In the genomic region with DNA sequence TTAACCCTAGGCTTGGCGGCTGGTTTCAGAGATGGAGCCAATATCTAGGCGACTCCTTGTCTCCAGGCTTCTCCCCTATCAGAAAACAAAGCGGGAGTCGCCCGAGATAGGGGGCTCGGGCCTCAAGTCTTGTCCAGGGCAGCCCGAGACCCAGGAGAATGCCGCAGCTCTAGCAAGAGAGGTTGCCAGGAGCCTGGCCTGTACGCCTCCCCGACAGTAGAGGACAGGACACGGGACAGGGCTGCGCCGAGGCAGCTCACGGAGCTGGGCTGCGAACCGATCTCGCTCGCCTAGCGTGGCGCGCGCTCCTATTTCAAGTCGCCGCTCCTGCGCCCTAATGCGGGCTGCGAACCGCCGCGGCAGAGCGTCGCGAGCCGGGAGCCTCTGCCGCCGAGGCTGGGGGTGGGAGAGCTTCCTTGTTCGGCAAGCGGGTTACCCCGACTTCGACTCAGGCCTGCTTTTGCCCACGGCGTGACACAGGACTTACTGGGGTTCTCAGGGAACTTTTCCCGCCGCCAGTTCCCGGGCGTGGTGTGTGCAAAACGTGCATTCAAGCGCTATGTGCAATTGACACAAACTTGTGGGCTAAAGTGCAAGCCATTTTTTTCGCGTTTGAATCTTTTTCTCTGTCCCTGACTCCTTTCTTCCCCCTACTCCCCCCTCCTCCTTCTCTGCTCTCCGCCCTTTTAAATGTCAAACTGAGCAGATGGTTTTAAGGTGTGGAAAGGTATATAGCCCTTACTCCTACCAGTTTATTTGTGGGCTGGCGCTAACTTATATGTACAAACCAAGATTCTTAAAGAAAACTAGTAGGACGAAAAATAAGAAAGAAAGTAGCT, we compare ENCODE assay signal across 11 cellular contexts. TPM values are rescaled to one million over a fixed set of nuclear protein-coding genes. Genes with fewer than 3 reads are reported as not detected.
DNase-seq lines count a peak whose midpoint lies in the region; ATAC-seq and TF ChIP-seq lines count a peak whose summit lies in the region.
"Had no signal": no experiment of that assay in that cellular context is flagged by ENCODE, and none has a peak within 500 bp of the region (broad histone marks: within the 10 kb centered on the region; RNA-seq: fewer than 3 reads in every experiment).

No MANE protein-coding gene starts in this region.

- H3K4me1 Mint-ChIP-seq in activated CD8-positive, alpha-beta T cell treated with anti-CD3 and anti-CD28 coated beads, Interleukin-2, amount 10 ng/mL, durations not matched to agents 7 days and 5 days (ENCODE audit: low read depth), result peaks cover 23% of the 10 kb centered on the region
- peaks cover 34% of the 10 kb centered on the region for H3K4me1 Mint-ChIP-seq in activated CD8-positive, alpha-beta T cell treated with anti-CD3 and anti-CD28 coated beads for 36 hours (ENCODE audit: low read depth)
- peaks cover 84% of the 10 kb centered on the region for H3K4me1 Mint-ChIP-seq in brain
- H3K4me1 Mint-ChIP-seq in stimulated activated naive CD8-positive, alpha-beta T cell treated with anti-CD3 and anti-CD28 coated beads, Interleukin-15, amount 100 ng/mL, for 72 hours, result peaks cover 43% of the 10 kb centered on the region

- intact Hi-C loops in activated CD8-positive, alpha-beta T cell treated with anti-CD3 and anti-CD28 coated beads for 36 hours (cut with micrococcal nuclease), result no loop called here

- no peaks in the 10 kb centered on the region for H3K9me3 Mint-ChIP-seq in activated CD8-positive, alpha-beta T cell treated with anti-CD3 and anti-CD28 coated beads, Interleukin-2, amount 10 ng/mL, durations not matched to agents 7 days and 5 days (ENCODE audit: insufficient read depth)
- no peaks in the 10 kb centered on the region for H3K9me3 Mint-ChIP-seq in activated CD8-positive, alpha-beta T cell treated with anti-CD3 and anti-CD28 coated beads for 36 hours
- H3K9me3 Mint-ChIP-seq in brain, result peaks cover 0 to 9% (median 0%) of the 10 kb centered on the region in 5 experiments
- H3K9me3 Mint-ChIP-seq in stimulated activated naive CD8-positive, alpha-beta T cell treated with anti-CD3 and anti-CD28 coated beads, Interleukin-15, amount 100 ng/mL, for 72 hours, result no peaks in the 10 kb centered on the region

- peak; percentile 20 for ATAC-seq in activated CD8-positive, alpha-beta T cell treated with anti-CD3 and anti-CD28 coated beads, Interleukin-2, amount 10 ng/mL, durations not matched to agents 7 days and 5 days
- ATAC-seq in activated CD8-positive, alpha-beta T cell treated with anti-CD3 and anti-CD28 coated beads for 36 hours, result no peak
- ATAC-seq in stimulated activated naive CD8-positive, alpha-beta T cell treated with anti-CD3 and anti-CD28 coated beads, Interleukin-15, amount 100 ng/mL, for 72 hours, result peak; percentile 24
- no peak for ATAC-seq in HG02884 (IDR thresholded peaks at IDR 0.05; ENCODE audit: unreplicated experiment)

- no peak for TF ChIP-seq CTCF in activated CD8-positive, alpha-beta T cell treated with anti-CD3 and anti-CD28 coated beads for 36 hours (IDR thresholded peaks at IDR 0.05)
- no peak for TF ChIP-seq CTCF in brain (conservative IDR thresholded peaks at IDR 0.05)

- H3K36me3 Mint-ChIP-seq in activated CD8-positive, alpha-beta T cell treated with anti-CD3 and anti-CD28 coated beads, Interleukin-2, amount 10 ng/mL, durations not matched to agents 7 days and 5 days (ENCODE audit: low read depth), result peaks cover 11% of the 10 kb centered on the region
- H3K36me3 Mint-ChIP-seq in activated CD8-positive, alpha-beta T cell treated with anti-CD3 and anti-CD28 coated beads for 36 hours (ENCODE audit: low read depth), result no peaks in the 10 kb centered on the region
- H3K36me3 Mint-ChIP-seq in brain, result no peaks in the 10 kb centered on the region

- DNase-seq in activated CD8-positive, alpha-beta T cell treated with anti-CD3 and anti-CD28 coated beads, Interleukin-2, amount 10 ng/mL, durations not matched to agents 7 days and 5 days, result no peak
- DNase-seq in activated CD8-positive, alpha-beta T cell treated with anti-CD3 and anti-CD28 coated beads for 36 hours, result no peak
- peak; percentile 75 for DNase-seq in left kidney (ENCODE audit: low read depth, low spot score)
- DNase-seq in stimulated activated naive CD8-positive, alpha-beta T cell treated with anti-CD3 and anti-CD28 coated beads, Interleukin-15, amount 100 ng/mL, for 72 hours, result peak in 1 of 2 donors; percentile 8
- DNase-seq in dedifferentiated amniotic fluid mesenchymal stem cell (ENCODE audit: extremely low spot score), result no peak
- no peak for DNase-seq in pons (ENCODE audit: low spot score)
- DNase-seq: adrenal gland; stimulated activated CD4-positive, alpha-beta T cell treated with anti-CD3 and anti-CD28 coated beads, Interleukin-15, amount 100 ng/mL, for 24 hours had no signal

- POLR2A ChIA-PET in activated CD8-positive, alpha-beta T cell treated with anti-CD3 and anti-CD28 coated beads, Interleukin-2, amount 10 ng/mL, durations not matched to agents 7 days and 5 days (lab: Charles Lee), result no interaction called here
- POLR2A ChIA-PET in activated CD8-positive, alpha-beta T cell treated with anti-CD3 and anti-CD28 coated beads for 36 hours (lab: Charles Lee), result interaction anchor here (0.7 kb wide), 1 partner anchor 278 kb away, joined by 3 read pairs; no protein-coding TSS in a partner anchor

- H3K27ac Mint-ChIP-seq in activated CD8-positive, alpha-beta T cell treated with anti-CD3 and anti-CD28 coated beads, Interleukin-2, amount 10 ng/mL, durations not matched to agents 7 days and 5 days, result no peak overlapping the region
- no peak overlapping the region for H3K27ac Mint-ChIP-seq in activated CD8-positive, alpha-beta T cell treated with anti-CD3 and anti-CD28 coated beads for 36 hours
- no peak overlapping the region for H3K27ac Mint-ChIP-seq in brain
- peak overlapping the region in 1 of 2 donors; percentile 19 for H3K27ac Mint-ChIP-seq in stimulated activated naive CD8-positive, alpha-beta T cell treated with anti-CD3 and anti-CD28 coated beads, Interleukin-15, amount 100 ng/mL, for 72 hours
- H3K27ac Mint-ChIP-seq: memory B cell had no signal

- peaks cover 92% of the 10 kb centered on the region for H3K27me3 Mint-ChIP-seq in activated CD8-positive, alpha-beta T cell treated with anti-CD3 and anti-CD28 coated beads, Interleukin-2, amount 10 ng/mL, durations not matched to agents 7 days and 5 days (ENCODE audit: low read depth)
- peaks cover 88% of the 10 kb centered on the region for H3K27me3 Mint-ChIP-seq in activated CD8-positive, alpha-beta T cell treated with anti-CD3 and anti-CD28 coated beads for 36 hours
- peaks cover 99% of the 10 kb centered on the region for H3K27me3 Mint-ChIP-seq in brain
- peaks cover 100% of the 10 kb centered on the region for H3K27me3 Mint-ChIP-seq in stimulated activated naive CD8-positive, alpha-beta T cell treated with anti-CD3 and anti-CD28 coated beads, Interleukin-15, amount 100 ng/mL, for 72 hours

- CTCF ChIA-PET in activated CD8-positive, alpha-beta T cell treated with anti-CD3 and anti-CD28 coated beads, Interleukin-2, amount 10 ng/mL, durations not matched to agents 7 days and 5 days (lab: Charles Lee), result no interaction called here
- CTCF ChIA-PET in activated CD8-positive, alpha-beta T cell treated with anti-CD3 and anti-CD28 coated beads for 36 hours (lab: Charles Lee), result no interaction called here

- H3K4me3 Mint-ChIP-seq in activated CD8-positive, alpha-beta T cell treated with anti-CD3 and anti-CD28 coated beads, Interleukin-2, amount 10 ng/mL, durations not matched to agents 7 days and 5 days, result no peak overlapping the region
- no peak overlapping the region for H3K4me3 Mint-ChIP-seq in activated CD8-positive, alpha-beta T cell treated with anti-CD3 and anti-CD28 coated beads for 36 hours
- peak overlapping the region; percentile 93 to 98 (median 96) for H3K4me3 Mint-ChIP-seq in brain
- peak overlapping the region in 1 of 2 donors; percentile 19 for H3K4me3 Mint-ChIP-seq in stimulated activated naive CD8-positive, alpha-beta T cell treated with anti-CD3 and anti-CD28 coated beads, Interleukin-15, amount 100 ng/mL, for 72 hours
- H3K4me3 Mint-ChIP-seq: memory B cell had no signal

RNA-seq across cellular contexts. Expression of a gene that starts 2.4 kb away (rescaled TPM):
- total RNA-seq in activated CD8-positive, alpha-beta T cell treated with anti-CD3 and anti-CD28 coated beads, Interleukin-2, amount 10 ng/mL, durations not matched to agents 7 days and 5 days, result not detected
- under 1 TPM in 1 of 2 experiments, not detected in 1; 0.09 TPM for total RNA-seq in activated CD8-positive, alpha-beta T cell treated with anti-CD3 and anti-CD28 coated beads for 36 hours
- 27.9 TPM for polyA plus RNA-seq in brain (ENCODE audit: insufficient read depth, low read depth, low replicate concordance)

Comparison
In these comparisons a context has a peak if more than half of its experiments do, and no peak if none do; other contexts are left out.
1. ATAC-seq: peak in activated CD8-positive, alpha-beta T cell treated with anti-CD3 and anti-CD28 coated beads, Interleukin-2, amount 10 ng/mL, durations not matched to agents 7 days and 5 days (single experiment) and stimulated activated naive CD8-positive, alpha-beta T cell treated with anti-CD3 and anti-CD28 coated beads, Interleukin-15, amount 100 ng/mL, for 72 hours (single experiment); none in activated CD8-positive, alpha-beta T cell treated with anti-CD3 and anti-CD28 coated beads for 36 hours (single experiment) and HG02884 (single experiment).
2. H3K4me3 Mint-ChIP-seq: peak in brain (5 of 5); none in activated CD8-positive, alpha-beta T cell treated with anti-CD3 and anti-CD28 coated beads, Interleukin-2, amount 10 ng/mL, durations not matched to agents 7 days and 5 days (single experiment) and activated CD8-positive, alpha-beta T cell treated with anti-CD3 and anti-CD28 coated beads for 36 hours (single experiment).